19 cellular contexts compared by ENCODE assay signal in genomic region chr20:59015411-59015810, GRCh38. TPM values are rescaled to one million over a fixed set of nuclear protein-coding genes. Genes with fewer than 3 reads are reported as not detected.
DNase-seq lines count a peak whose midpoint lies in the region; ATAC-seq, FAIRE-seq and TF ChIP-seq lines count a peak whose summit lies in the region.
"Had no signal": no experiment of that assay in that cellular context is flagged by ENCODE, and none has a peak within 500 bp of the region (broad histone marks: within the 10 kb centered on the region; RNA-seq: fewer than 3 reads in every experiment).

No MANE protein-coding gene starts in this region.

- TF ChIP-seq CTCF in K562 (IDR thresholded peaks at IDR 0.05 in 2 of 3, conservative IDR thresholded peaks at IDR 0.05 in 1 of 3; ENCODE audit: insufficient read depth in 2 of 3, low read depth in 1 of 3, low read length in 3 of 3) = no peak
- TF ChIP-seq CTCF in chondrocyte (IDR thresholded peaks at IDR 0.05) = no peak

- POLR2A ChIA-PET in K562 (lab: Yijun Ruan, JAX) = interaction anchor here (0.6 to 1.2 kb wide), 3 partner anchors 8 to 16 kb away, joined by 3 read pairs; no protein-coding TSS in a partner anchor

- peaks cover 55% of the 10 kb centered on the region for H3K4me1 Mint-ChIP-seq in chondrocyte (ENCODE audit: low read depth)

- no peak overlapping the region for H4K8ac ChIP-seq in trophoblast cell (ENCODE audit: low read depth, low read length)

- TF ChIP-seq RAD21 in K562 (CRISPR knock-in tag; conservative IDR thresholded peaks at IDR 0.05 in 1 of 2, IDR thresholded peaks at IDR 0.05 in 1 of 2) = no peak

- H3K27me3 ChIP-seq in BLaER1 = no peaks in the 10 kb centered on the region
- no peaks in the 10 kb centered on the region for H3K27me3 ChIP-seq in K562 (ENCODE audit: control insufficient read depth in 2 of 2, insufficient read depth in 2 of 2, low read length in 2 of 2)
- no peaks in the 10 kb centered on the region for H3K27me3 ChIP-seq in trophoblast cell (ENCODE audit: insufficient read depth, low read length)

- FAIRE-seq in K562 (lab: Jason Lieb, UNC) = no peak

- H3K4me3 Mint-ChIP-seq in chondrocyte (ENCODE audit: unreplicated experiment) = no peak overlapping the region
- H3K4me3 Mint-ChIP-seq: HFFc6 had no signal

- 89% methylated on average over 14 of the region's 16 CpGs for WGBS in K562 (ENCODE audit: insufficient coverage, low coverage, missing lambda C conversion rate)
- no CpG with 5 or more reads among the region's 16 CpGs for WGBS in trophoblast cell (ENCODE audit: extremely low coverage, insufficient coverage, insufficient read length)

- H3K9me3 Mint-ChIP-seq in chondrocyte (ENCODE audit: low read depth) = no peaks in the 10 kb centered on the region
- H3K9me3 Mint-ChIP-seq: CD4-positive, CD25-positive, alpha-beta regulatory T cell; HFFc6 had no signal

- H4K20me1 ChIP-seq in BLaER1 = no peaks in the 10 kb centered on the region
- no peaks in the 10 kb centered on the region for H4K20me1 ChIP-seq in K562 (replicated peaks; ENCODE audit: control insufficient read depth, insufficient read depth, low read length)

- 0 out of 2 replicates have a peak overlapping the region, but pooled peaks have one; percentile 4 for H3K4me2 ChIP-seq in BLaER1
- H3K4me2 ChIP-seq in K562 (ENCODE audit: insufficient read depth, low read length) = no peak overlapping the region
- H3K4me2 ChIP-seq in trophoblast cell (ENCODE audit: low read length) = no peak overlapping the region

- H3K79me1 ChIP-seq in trophoblast cell (ENCODE audit: low read length) = peaks cover 8% of the 10 kb centered on the region

- no peak overlapping the region for H3K27ac Mint-ChIP-seq in chondrocyte (ENCODE audit: unreplicated experiment)

- H3K36me3 ChIP-seq in BLaER1 = no peaks in the 10 kb centered on the region
- peaks cover 6% of the 10 kb centered on the region; the same call in 1 of the 3 replicates for H3K36me3 ChIP-seq in K562 (ENCODE audit: control insufficient read depth, insufficient read depth, low read length)
- H3K36me3 ChIP-seq in trophoblast cell (ENCODE audit: control insufficient read depth in 1 of 2, insufficient read depth in 2 of 2, low read length in 2 of 2) = no peaks in the 10 kb centered on the region

- no peak overlapping the region for H3K4ac ChIP-seq in trophoblast cell (ENCODE audit: low read depth, low read length)

- H3K9me3 ChIP-seq in BLaER1 (no peaks in the 10 kb centered on the region), K562 (replicated peaks; ENCODE audit: control insufficient read depth, insufficient read depth, low read depth, low read length) (no peaks in the 10 kb centered on the region), trophoblast cell (ENCODE audit: insufficient read depth, low read depth, low read length) (no peaks in the 10 kb centered on the region)

- no peak overlapping the region for H2BK5ac ChIP-seq in trophoblast cell (ENCODE audit: low read depth, low read length, poor library complexity)

- H3K9ac ChIP-seq in BLaER1 (no peak overlapping the region), K562 (ENCODE audit: insufficient read depth in 1 of 2, low read depth in 2 of 2, low read length in 2 of 2) (peak overlapping the region; percentile 32 to 78; a peak in 3 of 4 replicates), trophoblast cell (ENCODE audit: low read length) (no peak overlapping the region)

- H3K4me3 ChIP-seq in BLaER1 (no peak overlapping the region), K562 (no peak overlapping the region), trophoblast cell (ENCODE audit: low read depth, low read length) (no peak overlapping the region)
- H3K4me3 ChIP-seq: SK-N-MC had no signal

- H3K4me1 ChIP-seq in BLaER1 (peaks cover 36% of the 10 kb centered on the region), K562 (replicated peaks in 1 of 2; ENCODE audit: control insufficient read depth in 2 of 2, insufficient read depth in 2 of 2, low read length in 2 of 2) (peaks cover 83 to 88% of the 10 kb centered on the region in 2 experiments), trophoblast cell (ENCODE audit: control insufficient read depth in 1 of 2, insufficient read depth in 2 of 2, low read length in 2 of 2) (peaks cover 10 to 29% of the 10 kb centered on the region in 2 experiments)

- no peak overlapping the region for H4K12ac ChIP-seq in trophoblast cell (ENCODE audit: low read depth, low read length)

- H4K91ac ChIP-seq in trophoblast cell (ENCODE audit: low read depth, low read length) = no peak overlapping the region

- peak overlapping the region; percentile 42 for H2BK12ac ChIP-seq in trophoblast cell (ENCODE audit: low read length)

- no peak overlapping the region for H2AK5ac ChIP-seq in trophoblast cell (ENCODE audit: low read length)

- no peak overlapping the region for H3K14ac ChIP-seq in trophoblast cell (ENCODE audit: low read length)

- H2AFZ ChIP-seq in K562 (ENCODE audit: low read depth, low read length) (no peak overlapping the region), trophoblast cell (ENCODE audit: insufficient read depth, low read length, poor library complexity) (no peak overlapping the region)

- DNase-seq in K562 (ENCODE audit: extremely low read depth in 1 of 4, low spot score in 3 of 4) (no peak), trophoblast cell (no peak), chondrocyte (ENCODE audit: low spot score) (no peak), NCI-H1048 (lab: John Stamatoyannopoulos, UW) (no peak)
- DNase-seq: AML-193; CD4-positive, CD25-positive, alpha-beta regulatory T cell; EL; HFFc6; Kasumi-1; MM.1S; NCI-H1105; NCI-H1694; NCI-H510A treated with DMSO at 0.1 percent for 48 hours; NCI-H82 had no signal

- ATAC-seq in K562 (no peak), GM19023 (IDR thresholded peaks at IDR 0.05; ENCODE audit: unreplicated experiment) (no peak)
- ATAC-seq: Right ventricle myocardium inferior had no signal

- TF ChIP-seq EP300 in K562 (IDR thresholded peaks at IDR 0.05; ENCODE audit: low read length) = no peak

- H3K27me3 Mint-ChIP-seq in chondrocyte (ENCODE audit: low read depth) = no peaks in the 10 kb centered on the region

- intact Hi-C loops in K562 (cut with micrococcal nuclease) = no loop called here

- CTCF ChIA-PET in K562 (lab: Yijun Ruan, JAX; ENCODE audit: low intra/inter-chr PET ratio) = no interaction called here

- no peaks in the 10 kb centered on the region for H3K36me3 Mint-ChIP-seq in chondrocyte (ENCODE audit: low read depth)

- no peak for TF ChIP-seq POLR2A in K562 (conservative IDR thresholded peaks at IDR 0.05)

- H3K23ac ChIP-seq in trophoblast cell (ENCODE audit: low read length) = no peak overlapping the region

- H3K79me2 ChIP-seq in K562 (ENCODE audit: control insufficient read depth, insufficient read depth, low read length) (peaks cover 17% of the 10 kb centered on the region), trophoblast cell (ENCODE audit: control insufficient read depth, insufficient read depth, low read length, poor library complexity) (no peaks in the 10 kb centered on the region)

- no peak overlapping the region for H3K18ac ChIP-seq in trophoblast cell (ENCODE audit: low read length)

- in situ Hi-C loops in K562 (cut with MboI) = no loop called here

- H2BK120ac ChIP-seq in trophoblast cell (ENCODE audit: insufficient read depth, low read length, poor library complexity) = no peak overlapping the region

- H3K9me1 ChIP-seq in K562 (ENCODE audit: control insufficient read depth, insufficient read depth, low read length) = no peaks in the 10 kb centered on the region

- H3K27ac ChIP-seq in BLaER1 (no peak overlapping the region), K562 (ENCODE audit: extremely low read depth, low read depth, low read length) (no peak overlapping the region), trophoblast cell (ENCODE audit: low read depth, low read length) (no peak overlapping the region)
- H3K27ac ChIP-seq: SK-N-MC had no signal

- no TSS peak for BruUV-seq in K562 (replicated peaks; lab: Mats Ljungman, UMichigan)

RNA-seq across cellular contexts. Expression of gene TUBB1, which starts 3.8 kb away (rescaled TPM):
- total RNA-seq in K562 (2011; cell fraction: chromatin; rRNA removed; ENCODE audit: low replicate concordance) = 1.4 and 3.2 TPM in 2 replicates
- 1.7 and 2.1 TPM in 2 replicates for total RNA-seq in K562 (2011; cell fraction: nucleolus; rRNA removed)
- 2.0 and 2.8 TPM in 2 replicates for total RNA-seq in K562 (2011; cell fraction: nucleoplasm; rRNA removed)
- total RNA-seq in K562 (2014; rRNA removed) = 1.7 and 2.1 TPM in 2 replicates
- 2.3 and 2.8 TPM in 2 replicates for total RNA-seq in K562 (2014; rRNA removed; fragmentation: Illumina TruSeq; extraction: Trizol)
- total RNA-seq in K562 (2015; rRNA removed; fragmentation: Illumina TruSeq; extraction: Trizol) = 2.0 and 2.4 TPM in 2 replicates
- 1.9 and 3.9 TPM in 2 replicates for total RNA-seq in K562 (2021)
- 1.1 and 3.6 TPM in 2 replicates for polyA plus RNA-seq in K562 (2011; rRNA removed)
- polyA plus RNA-seq in K562 (2011; cell fraction: cytosol; rRNA removed) = 0.69 and 3.4 TPM in 2 replicates
- 0.51 and 1.8 TPM in 2 replicates for polyA plus RNA-seq in K562 (2011; cell fraction: nucleus; rRNA removed)
- polyA plus RNA-seq in K562 (2012) = 2.3 and 3.8 TPM in 2 replicates
- polyA plus RNA-seq in K562 (2014; fragmentation: Illumina TruSeq; extraction: Trizol) = 3.1 and 4.1 TPM in 2 replicates
- 1 to 10 TPM; 1.5 to 1.6 TPM for polyA plus RNA-seq in K562 (2014; fragmentation: Nextera tagmentation; extraction: Ambion mirVana)
- 1.9 and 3.0 TPM in 2 replicates for polyA plus RNA-seq in K562 (2014; rRNA removed)
- polyA minus RNA-seq in K562 (2011; rRNA and poly(A)+ RNA removed) = 1.6 and 4.3 TPM in 2 replicates
- polyA minus RNA-seq in K562 (2011; cell fraction: cytosol; rRNA and poly(A)+ RNA removed) = 0.64 and 1.7 TPM in 2 replicates
- 0.89 and 1.3 TPM in 2 replicates for polyA minus RNA-seq in K562 (2011; cell fraction: nucleus; rRNA and poly(A)+ RNA removed)
- 0.12 TPM in 2 replicates for polyA plus RNA-seq in trophoblast cell (2013)
- total RNA-seq in chondrocyte = 0.15 TPM in 1 of 3 replicates, not detected in the others
- total RNA-seq: H4, HFFc6 had no signal

RNA-seq across cellular contexts. Expression of gene CTSZ, which starts 8.4 kb away (rescaled TPM):
- 52.6 and 123 TPM in 2 replicates for total RNA-seq in K562 (2011; cell fraction: chromatin; rRNA removed; ENCODE audit: low replicate concordance)
- total RNA-seq in K562 (2011; cell fraction: nucleolus; rRNA removed) = 146 and 149 TPM in 2 replicates
- 120 and 126 TPM in 2 replicates for total RNA-seq in K562 (2011; cell fraction: nucleoplasm; rRNA removed)
- 73.2 and 83.8 TPM in 2 replicates for total RNA-seq in K562 (2014; rRNA removed)
- total RNA-seq in K562 (2014; rRNA removed; fragmentation: Illumina TruSeq; extraction: Trizol) = 62.6 and 63.8 TPM in 2 replicates
- 82.8 and 82.9 TPM in 2 replicates for total RNA-seq in K562 (2015; rRNA removed; fragmentation: Illumina TruSeq; extraction: Trizol)
- total RNA-seq in K562 (2021) = 84.7 and 97.7 TPM in 2 replicates
- 83.8 and 93.1 TPM in 2 replicates for polyA plus RNA-seq in K562 (2011; rRNA removed)
- 81.2 and 107 TPM in 2 replicates for polyA plus RNA-seq in K562 (2011; cell fraction: cytosol; rRNA removed)
- polyA plus RNA-seq in K562 (2011; cell fraction: nucleus; rRNA removed) = 54.7 and 64.6 TPM in 2 replicates
- 79.3 and 95.2 TPM in 2 replicates for polyA plus RNA-seq in K562 (2012)
- 123 and 143 TPM in 2 replicates for polyA plus RNA-seq in K562 (2014; fragmentation: Illumina TruSeq; extraction: Trizol)
- polyA plus RNA-seq in K562 (2014; fragmentation: Nextera tagmentation; extraction: Ambion mirVana) = 1 to 10 TPM; 1.6 to 5.3 TPM
- polyA plus RNA-seq in K562 (2014; rRNA removed) = 96.2 and 107 TPM in 2 replicates
- polyA minus RNA-seq in K562 (2011; rRNA and poly(A)+ RNA removed) = 59.9 and 68.2 TPM in 2 replicates
- polyA minus RNA-seq in K562 (2011; cell fraction: cytosol; rRNA and poly(A)+ RNA removed) = 34.4 and 34.8 TPM in 2 replicates
- polyA minus RNA-seq in K562 (2011; cell fraction: nucleus; rRNA and poly(A)+ RNA removed) = 24.1 and 25.5 TPM in 2 replicates
- polyA plus RNA-seq in trophoblast cell (2013) = 62.0 and 62.5 TPM in 2 replicates
- 19.5 to 101 TPM (median 99.4 TPM) in 3 replicates for total RNA-seq in chondrocyte

RNA-seq across cellular contexts. Expression of gene ATP5F1E, which starts 16.7 kb away (rescaled TPM):
- total RNA-seq in K562 (2011; cell fraction: chromatin; rRNA removed; ENCODE audit: low replicate concordance) = 19.6 and 60.1 TPM in 2 replicates
- total RNA-seq in K562 (2011; cell fraction: nucleolus; rRNA removed) = 23.8 and 27.5 TPM in 2 replicates
- 49.5 and 88.6 TPM in 2 replicates for total RNA-seq in K562 (2011; cell fraction: nucleoplasm; rRNA removed)
- total RNA-seq in K562 (2014; rRNA removed) (49.4 and 64.1 TPM in 2 replicates), K562 (2014; rRNA removed; fragmentation: Illumina TruSeq; extraction: Trizol) (113 and 123 TPM in 2 replicates), K562 (2015; rRNA removed; fragmentation: Illumina TruSeq; extraction: Trizol) (98.7 and 109 TPM in 2 replicates), K562 (2021) (125 and 146 TPM in 2 replicates), chondrocyte (67.5 to 76.2 TPM (median 67.7 TPM) in 3 replicates)
- polyA plus RNA-seq in K562 (2011; rRNA removed) (140 and 167 TPM in 2 replicates), K562 (2014; fragmentation: Illumina TruSeq; extraction: Trizol) (60.3 and 67.7 TPM in 2 replicates), K562 (2014; fragmentation: Nextera tagmentation; extraction: Ambion mirVana) (100 to 1,000 TPM; 161 to 162 TPM), K562 (2014; rRNA removed) (109 and 117 TPM in 2 replicates)
- 16.9 and 37.2 TPM in 2 replicates for polyA plus RNA-seq in K562 (2011; cell fraction: cytosol; rRNA removed)
- 32.8 and 51.1 TPM in 2 replicates for polyA plus RNA-seq in K562 (2011; cell fraction: nucleus; rRNA removed)
- polyA plus RNA-seq in K562 (2012) = 66.6 and 187 TPM in 2 replicates
- 36.3 and 47.6 TPM in 2 replicates for polyA minus RNA-seq in K562 (2011; rRNA and poly(A)+ RNA removed)
- 19.7 and 24.7 TPM in 2 replicates for polyA minus RNA-seq in K562 (2011; cell fraction: cytosol; rRNA and poly(A)+ RNA removed)
- 53.0 and 99.3 TPM in 2 replicates for polyA minus RNA-seq in K562 (2011; cell fraction: nucleus; rRNA and poly(A)+ RNA removed)
- polyA plus RNA-seq in trophoblast cell (2013) = 59.8 and 60.8 TPM in 2 replicates

RNA-seq across cellular contexts. Expression of gene PRELID3B, which starts 27.2 kb away (rescaled TPM):
- total RNA-seq in K562 (2011; cell fraction: chromatin; rRNA removed; ENCODE audit: low replicate concordance) = 17.7 and 24.8 TPM in 2 replicates
- total RNA-seq in K562 (2011; cell fraction: nucleolus; rRNA removed) = 16.8 and 22.2 TPM in 2 replicates
- 28.7 and 35.0 TPM in 2 replicates for total RNA-seq in K562 (2011; cell fraction: nucleoplasm; rRNA removed)
- total RNA-seq in K562 (2014; rRNA removed) (90.3 and 96.8 TPM in 2 replicates), K562 (2014; rRNA removed; fragmentation: Illumina TruSeq; extraction: Trizol) (136 and 140 TPM in 2 replicates), K562 (2015; rRNA removed; fragmentation: Illumina TruSeq; extraction: Trizol) (112 and 120 TPM in 2 replicates), K562 (2021) (99.5 and 105 TPM in 2 replicates), chondrocyte (38.0 to 44.4 TPM (median 41.1 TPM) in 3 replicates)
- polyA plus RNA-seq in K562 (2011; rRNA removed) (83.6 and 96.0 TPM in 2 replicates), K562 (2014; fragmentation: Illumina TruSeq; extraction: Trizol) (91.7 and 101 TPM in 2 replicates), K562 (2014; fragmentation: Nextera tagmentation; extraction: Ambion mirVana) (100 to 1,000 TPM; 156 to 186 TPM), K562 (2014; rRNA removed) (77.0 and 81.2 TPM in 2 replicates)
- 20.1 and 42.7 TPM in 2 replicates for polyA plus RNA-seq in K562 (2011; cell fraction: cytosol; rRNA removed)
- polyA plus RNA-seq in K562 (2011; cell fraction: nucleus; rRNA removed) = 74.4 and 76.8 TPM in 2 replicates
- 58.3 and 91.4 TPM in 2 replicates for polyA plus RNA-seq in K562 (2012)
- 151 and 154 TPM in 2 replicates for polyA minus RNA-seq in K562 (2011; rRNA and poly(A)+ RNA removed)
- 93.2 and 97.4 TPM in 2 replicates for polyA minus RNA-seq in K562 (2011; cell fraction: cytosol; rRNA and poly(A)+ RNA removed)
- polyA minus RNA-seq in K562 (2011; cell fraction: nucleus; rRNA and poly(A)+ RNA removed) = 28.1 and 43.1 TPM in 2 replicates
- polyA plus RNA-seq in trophoblast cell (2013) = 15.5 and 16.5 TPM in 2 replicates

RNA-seq across cellular contexts. Expression of gene NELFCD, which starts 34.4 kb away (rescaled TPM):
- total RNA-seq in K562 (2011; cell fraction: chromatin; rRNA removed; ENCODE audit: low replicate concordance) = 499 and 562 TPM in 2 replicates
- total RNA-seq in K562 (2011; cell fraction: nucleolus; rRNA removed) = 227 and 235 TPM in 2 replicates
- 274 and 301 TPM in 2 replicates for total RNA-seq in K562 (2011; cell fraction: nucleoplasm; rRNA removed)
- total RNA-seq in K562 (2014; rRNA removed) (96.5 and 113 TPM in 2 replicates), K562 (2014; rRNA removed; fragmentation: Illumina TruSeq; extraction: Trizol) (77.9 and 80.6 TPM in 2 replicates), K562 (2015; rRNA removed; fragmentation: Illumina TruSeq; extraction: Trizol) (84.7 and 86.6 TPM in 2 replicates), K562 (2021) (111 and 116 TPM in 2 replicates), chondrocyte (37.6 to 53.1 TPM (median 37.6 TPM) in 3 replicates)
- polyA plus RNA-seq in K562 (2011; rRNA removed) (138 and 163 TPM in 2 replicates), K562 (2014; fragmentation: Illumina TruSeq; extraction: Trizol) (136 and 137 TPM in 2 replicates), K562 (2014; fragmentation: Nextera tagmentation; extraction: Ambion mirVana) (10 to 100 TPM; 11.7 to 22.2 TPM), K562 (2014; rRNA removed) (121 and 123 TPM in 2 replicates)
- 115 and 130 TPM in 2 replicates for polyA plus RNA-seq in K562 (2011; cell fraction: cytosol; rRNA removed)
- 305 and 361 TPM in 2 replicates for polyA plus RNA-seq in K562 (2011; cell fraction: nucleus; rRNA removed)
- 93.4 and 101 TPM in 2 replicates for polyA plus RNA-seq in K562 (2012)
- polyA minus RNA-seq in K562 (2011; rRNA and poly(A)+ RNA removed) = 159 and 203 TPM in 2 replicates
- 57.0 and 63.8 TPM in 2 replicates for polyA minus RNA-seq in K562 (2011; cell fraction: cytosol; rRNA and poly(A)+ RNA removed)
- polyA minus RNA-seq in K562 (2011; cell fraction: nucleus; rRNA and poly(A)+ RNA removed) = 68.1 and 105 TPM in 2 replicates
- polyA plus RNA-seq in trophoblast cell (2013) = 40.7 and 44.1 TPM in 2 replicates

Comparison
In these comparisons a context has a peak if more than half of its experiments do, and no peak if none do; other contexts are left out.
1. H3K9ac ChIP-seq: peak in K562 (2 of 2); none in BLaER1 (single experiment) and trophoblast cell (single experiment).